ENCODE assay signal across 16 cellular contexts in the genomic region with DNA sequence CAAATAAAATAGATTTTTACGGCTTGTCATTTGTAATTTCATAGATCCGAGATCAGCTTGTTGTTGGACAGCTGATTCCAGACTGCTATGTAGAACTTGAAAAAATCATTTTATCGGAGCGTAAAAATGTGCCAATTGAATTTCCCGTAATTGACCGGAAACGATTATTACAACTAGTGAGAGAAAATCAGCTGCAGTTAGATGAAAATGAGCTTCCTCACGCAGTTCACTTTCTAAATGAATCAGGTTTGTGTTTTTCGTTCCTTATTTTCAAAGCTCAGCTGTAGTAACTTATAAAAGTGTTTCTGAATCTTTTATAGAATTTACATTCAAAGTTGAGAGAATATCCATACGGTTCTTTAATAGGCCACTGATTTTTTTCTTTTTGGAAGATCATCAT.
A peak's percentile ranks its signal among the peaks of the same experiment; 100 is the strongest.
DNase-seq lines count a peak whose midpoint lies in the region; ATAC-seq, FAIRE-seq and TF ChIP-seq lines count a peak whose summit lies in the region.
"Had no signal": no experiment of that assay in that cellular context is flagged by ENCODE, and none has a peak within 500 bp of the region (broad histone marks: within the 10 kb centered on the region; RNA-seq: fewer than 3 reads in every experiment).

No MANE protein-coding gene starts in this region.

- H3K79me2 ChIP-seq in DOHH2 (ENCODE audit: control insufficient read depth, low read length): no peaks in the 10 kb centered on the region

- H3K27me3 Mint-ChIP-seq in T-cell: no peaks in the 10 kb centered on the region
- H3K27me3 Mint-ChIP-seq: activated naive CD4-positive, alpha-beta T cell treated with anti-CD3 and anti-CD28 coated beads, Interleukin-2, amount 10 ng/mL, durations not matched to agents 7 days and 5 days had no signal

- no peaks in the 10 kb centered on the region for H3K9me3 ChIP-seq in DOHH2 (ENCODE audit: control insufficient read depth, insufficient read depth, low read length)

- H4K20me1 ChIP-seq in DOHH2 (ENCODE audit: control insufficient read depth, insufficient read depth, low read depth, low read length): no peaks in the 10 kb centered on the region

- POLR2A ChIA-PET in T-cell (lab: Charles Lee): no interaction called here

- H3K9me3 Mint-ChIP-seq in T-cell: no peaks in the 10 kb centered on the region
- H3K9me3 Mint-ChIP-seq: activated naive CD4-positive, alpha-beta T cell treated with anti-CD3 and anti-CD28 coated beads, Interleukin-2, amount 10 ng/mL, durations not matched to agents 7 days and 5 days had no signal

- no peaks in the 10 kb centered on the region for H3K4me1 Mint-ChIP-seq in T-cell
- H3K4me1 Mint-ChIP-seq: activated naive CD4-positive, alpha-beta T cell treated with anti-CD3 and anti-CD28 coated beads, Interleukin-2, amount 10 ng/mL, durations not matched to agents 7 days and 5 days had no signal

- no peak for TF ChIP-seq CTCF in DOHH2 (IDR thresholded peaks at IDR 0.05; ENCODE audit: low read depth, low read length, poor library complexity, severe bottlenecking)

- DNase-seq in ecto neural progenitor cell (ENCODE audit: low spot score) (no peak), T-cell (no peak), urothelium cell line (ENCODE audit: low spot score) (no peak)
- no peak for DNase-seq in activated CD4-positive, CD25-positive, alpha-beta regulatory T cell treated with anti-CD3 and anti-CD28 coated beads, Interleukin-2, amount 50 U/mL, for 72 hours
- DNase-seq: activated CD4-positive, alpha-beta T cell treated with anti-CD3 and anti-CD28 coated beads for 4 hours; activated naive CD4-positive, alpha-beta T cell treated with anti-CD3 and anti-CD28 coated beads, Interleukin-2, amount 10 ng/mL, durations not matched to agents 7 days and 5 days; GM23248; KG1; kidney glomerular epithelial cell; NCI-H2171 treated with DMSO at 0.1 percent for 48 hours; occipital lobe; SHP77 treated with DMSO at 0.1 percent for 48 hours had no signal

- H3K36me3 Mint-ChIP-seq in T-cell: no peaks in the 10 kb centered on the region
- H3K36me3 Mint-ChIP-seq: activated naive CD4-positive, alpha-beta T cell treated with anti-CD3 and anti-CD28 coated beads, Interleukin-2, amount 10 ng/mL, durations not matched to agents 7 days and 5 days had no signal

- no peaks in the 10 kb centered on the region for H3K36me3 ChIP-seq in DOHH2 (ENCODE audit: control insufficient read depth, low read length)

- peaks cover 7% of the 10 kb centered on the region for H3K4me1 ChIP-seq in DOHH2 (ENCODE audit: control insufficient read depth, low read length)

- ATAC-seq in GM19351 (IDR thresholded peaks at IDR 0.05; ENCODE audit: unreplicated experiment): peak; percentile 76
- ATAC-seq in HG02852 (IDR thresholded peaks at IDR 0.05; ENCODE audit: unreplicated experiment): peak; percentile 88
- peak; percentile 67 for ATAC-seq in HG03565 (IDR thresholded peaks at IDR 0.05; ENCODE audit: unreplicated experiment)
- ATAC-seq in T-cell (replicated peaks in 1 of 4): no peak

- no peak overlapping the region for H3K4me3 Mint-ChIP-seq in T-cell
- H3K4me3 Mint-ChIP-seq: activated naive CD4-positive, alpha-beta T cell treated with anti-CD3 and anti-CD28 coated beads, Interleukin-2, amount 10 ng/mL, durations not matched to agents 7 days and 5 days had no signal

- no peak overlapping the region for H3K27ac ChIP-seq in DOHH2 (ENCODE audit: low read depth, low read length)
- H3K27ac ChIP-seq: GM23248 had no signal

- FAIRE-seq in urothelium cell line (lab: Jason Lieb, UNC): no peak

- no peaks in the 10 kb centered on the region for H3F3A ChIP-seq in DOHH2 (ENCODE audit: control insufficient read depth, insufficient read depth)

- CTCF ChIA-PET in T-cell (lab: Charles Lee): interaction anchor here in 1 of 2 donors (0.6 to 1.1 kb wide), 2 partner anchors 160 to 206 kb away, joined by 3 to 4 read pairs; no protein-coding TSS in a partner anchor

- H3K27me3 ChIP-seq in DOHH2 (ENCODE audit: control insufficient read depth, low read length): peaks cover 6% of the 10 kb centered on the region; the same call in 1 of the 2 replicates

- H3K9me2 ChIP-seq in DOHH2 (replicated peaks; ENCODE audit: control insufficient read depth, low read length): no peaks in the 10 kb centered on the region

- peak overlapping the region; percentile 31 for H3K4me2 ChIP-seq in DOHH2 (ENCODE audit: low read length)

- no peak overlapping the region for H3K27ac Mint-ChIP-seq in T-cell
- H3K27ac Mint-ChIP-seq: activated naive CD4-positive, alpha-beta T cell treated with anti-CD3 and anti-CD28 coated beads, Interleukin-2, amount 10 ng/mL, durations not matched to agents 7 days and 5 days had no signal

- H3K4me3 ChIP-seq in DOHH2 (ENCODE audit: low read length): no peak overlapping the region
- H3K4me3 ChIP-seq: GM23248 had no signal

Comparison
In these comparisons a context has a peak if more than half of its experiments do, and no peak if none do; other contexts are left out.
1. ATAC-seq: peak in GM19351 (single experiment), HG02852 (single experiment) and HG03565 (single experiment); none in T-cell (0 of 4).